Comparison of ENCODE assay signal across 9 cellular contexts in the genomic region with DNA sequence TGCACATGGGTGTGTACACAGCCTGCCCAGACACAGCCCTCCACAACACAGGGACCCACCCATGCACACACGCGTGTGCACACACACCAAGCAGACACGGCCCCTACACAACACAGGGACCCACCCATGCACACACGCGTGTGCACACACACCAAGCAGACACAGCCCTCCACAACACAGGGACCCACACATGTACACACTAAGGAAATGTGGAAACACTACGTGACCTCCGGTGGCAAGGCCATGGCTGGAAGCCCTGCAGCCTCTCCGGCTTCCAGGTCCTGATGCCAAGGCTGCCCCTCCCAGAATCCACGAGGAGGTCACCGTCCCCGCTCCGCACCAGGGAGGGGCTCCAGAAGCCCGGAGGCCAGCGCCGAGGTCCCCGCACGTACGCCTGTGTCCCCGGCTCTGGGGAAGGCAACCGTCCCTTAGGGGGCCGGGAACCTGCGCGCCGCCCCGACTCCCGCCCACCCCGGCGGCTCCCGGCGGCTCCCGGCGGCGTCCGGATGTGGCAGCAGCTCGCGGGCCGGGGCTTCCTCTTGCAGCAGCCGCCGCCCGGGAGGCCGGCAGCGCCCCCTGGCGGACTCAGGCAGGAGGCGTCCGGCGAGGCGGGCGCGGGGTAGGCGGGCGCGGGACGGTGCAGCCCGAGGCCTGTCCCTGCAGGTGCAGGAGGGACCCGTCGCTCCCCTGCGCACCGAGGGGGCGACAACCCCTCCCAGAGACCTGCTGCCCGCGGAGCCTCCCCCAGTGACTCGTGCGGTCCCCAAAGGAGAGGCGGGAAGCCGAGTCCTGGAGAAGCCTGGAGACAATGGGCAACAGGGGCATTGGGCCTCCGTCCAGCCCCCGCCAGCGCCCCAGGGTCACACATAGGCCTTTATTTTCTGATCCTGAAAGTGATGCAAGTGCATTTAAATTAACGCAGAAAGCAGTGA. TPM values are rescaled to one million over a fixed set of nuclear protein-coding genes. Genes with fewer than 3 reads are reported as not detected.
DNase-seq lines count a peak whose midpoint lies in the region; ATAC-seq and TF ChIP-seq lines count a peak whose summit lies in the region.
"Had no signal": no experiment of that assay in that cellular context is flagged by ENCODE, and none has a peak within 500 bp of the region (broad histone marks: within the 10 kb centered on the region; RNA-seq: fewer than 3 reads in every experiment).

No MANE protein-coding gene starts in this region.

- H3K9me3 Mint-ChIP-seq in activated CD4-positive, alpha-beta T cell treated with anti-CD3 and anti-CD28 coated beads, Interleukin-2, amount 10 ng/mL, durations not matched to agents 24 days and 14 days, result no peaks in the 10 kb centered on the region
- H3K9me3 Mint-ChIP-seq in dendritic cell treated with granulocyte-macrophage colony-stimulating factor and Interleukin-4, amounts not matched to agents 40 ng/mL and 50 ng/mL, for 4 days, result no peaks in the 10 kb centered on the region

- peak; percentile 81 to 96 (median 92) for TF ChIP-seq CTCF in right lobe of liver (IDR thresholded peaks at IDR 0.05)

- no peaks in the 10 kb centered on the region for H3K27me3 Mint-ChIP-seq in activated CD4-positive, alpha-beta T cell treated with anti-CD3 and anti-CD28 coated beads, Interleukin-2, amount 10 ng/mL, durations not matched to agents 24 days and 14 days
- peaks cover 26% of the 10 kb centered on the region for H3K27me3 Mint-ChIP-seq in dendritic cell treated with granulocyte-macrophage colony-stimulating factor and Interleukin-4, amounts not matched to agents 40 ng/mL and 50 ng/mL, for 4 days

- no peaks in the 10 kb centered on the region for H3K9me3 ChIP-seq in right lobe of liver

- DNase-seq in AML-193 (lab: John Stamatoyannopoulos, UW) (peak; percentile 79 to 88), NCI-H345 (lab: John Stamatoyannopoulos, UW) (peak; percentile 84), right lobe of liver (peak; percentile 80 to 86 (median 85))
- peak; percentile 96 for DNase-seq in activated CD4-positive, alpha-beta T cell treated with anti-CD3 and anti-CD28 coated beads, Interleukin-2, amount 10 ng/mL, durations not matched to agents 24 days and 14 days
- peak; percentile 76 to 85 for DNase-seq in stimulated activated CD4-positive, alpha-beta T cell treated with anti-CD3 and anti-CD28 coated beads, Interleukin-4, amount 100 ng/mL, for 4 hours

- WGBS in right lobe of liver (ENCODE audit: insufficient coverage, low coverage, low lambda C conversion rate, missing lambda C conversion rate), result 10% methylated on average over 10 of the region's 69 CpGs

- H3K4me3 ChIP-seq in right lobe of liver, result peak overlapping the region; percentile 76 to 90 (median 87)

- H3K27ac Mint-ChIP-seq in activated CD4-positive, alpha-beta T cell treated with anti-CD3 and anti-CD28 coated beads, Interleukin-2, amount 10 ng/mL, durations not matched to agents 24 days and 14 days, result peak overlapping the region; percentile 68
- H3K27ac Mint-ChIP-seq in dendritic cell treated with granulocyte-macrophage colony-stimulating factor and Interleukin-4, amounts not matched to agents 40 ng/mL and 50 ng/mL, for 4 days, result peak overlapping the region; percentile 52

- peaks cover 0 to 8% (median 3%) of the 10 kb centered on the region in 4 donors for H3K4me1 ChIP-seq in right lobe of liver

- peak overlapping the region; percentile 44 to 78 (median 60) for H3K27ac ChIP-seq in right lobe of liver

- H3K27me3 ChIP-seq in right lobe of liver, result no peaks in the 10 kb centered on the region

- H3K36me3 Mint-ChIP-seq in activated CD4-positive, alpha-beta T cell treated with anti-CD3 and anti-CD28 coated beads, Interleukin-2, amount 10 ng/mL, durations not matched to agents 24 days and 14 days (ENCODE audit: low read depth), result no peaks in the 10 kb centered on the region
- H3K36me3 Mint-ChIP-seq in dendritic cell treated with granulocyte-macrophage colony-stimulating factor and Interleukin-4, amounts not matched to agents 40 ng/mL and 50 ng/mL, for 4 days (ENCODE audit: low read depth), result no peaks in the 10 kb centered on the region

- H3K4me1 Mint-ChIP-seq in activated CD4-positive, alpha-beta T cell treated with anti-CD3 and anti-CD28 coated beads, Interleukin-2, amount 10 ng/mL, durations not matched to agents 24 days and 14 days, result peaks cover 4% of the 10 kb centered on the region
- H3K4me1 Mint-ChIP-seq in dendritic cell treated with granulocyte-macrophage colony-stimulating factor and Interleukin-4, amounts not matched to agents 40 ng/mL and 50 ng/mL, for 4 days (ENCODE audit: low read depth), result peaks cover 6% of the 10 kb centered on the region

- ATAC-seq in GM18909 (IDR thresholded peaks at IDR 0.05; ENCODE audit: poor library complexity, unreplicated experiment), result peak; percentile 94
- peak; percentile 96 for ATAC-seq in HG03135 (IDR thresholded peaks at IDR 0.05; ENCODE audit: unreplicated experiment)
- peak; percentile 88 to 97 (median 93) for ATAC-seq in right lobe of liver

- peak overlapping the region; percentile 91 for H3K4me3 Mint-ChIP-seq in activated CD4-positive, alpha-beta T cell treated with anti-CD3 and anti-CD28 coated beads, Interleukin-2, amount 10 ng/mL, durations not matched to agents 24 days and 14 days
- H3K4me3 Mint-ChIP-seq in dendritic cell treated with granulocyte-macrophage colony-stimulating factor and Interleukin-4, amounts not matched to agents 40 ng/mL and 50 ng/mL, for 4 days, result peak overlapping the region; percentile 67

- intact Hi-C loops in activated CD4-positive, alpha-beta T cell treated with anti-CD3 and anti-CD28 coated beads, Interleukin-2, amount 10 ng/mL, durations not matched to agents 24 days and 14 days (cut with micrococcal nuclease), result loop anchor here (1.0 to 2.0 kb wide), 4 partner anchors 97 to 452 kb away; a partner anchor contains a TSS
- intact Hi-C loops in dendritic cell treated with granulocyte-macrophage colony-stimulating factor and Interleukin-4, amounts not matched to agents 40 ng/mL and 50 ng/mL, for 4 days (cut with micrococcal nuclease), result loop anchor here (1.0 to 5.0 kb wide), 2 partner anchors 177 to 452 kb away; no protein-coding TSS in a partner anchor
- intact Hi-C loops in right lobe of liver (cut with DNase I), result loop anchor here in 1 of 2 donors (10.0 kb wide), 1 partner anchor 119 kb away; no protein-coding TSS in a partner anchor

- peak; percentile 33 for TF ChIP-seq POLR2A in right lobe of liver (IDR thresholded peaks at IDR 0.05)

- H3K36me3 ChIP-seq in right lobe of liver, result no peaks in the 10 kb centered on the region

RNA-seq across cellular contexts. Expression of a gene that starts 29.9 kb away (rescaled TPM):
- not detected in 2 replicates for total RNA-seq in activated CD4-positive, alpha-beta T cell treated with anti-CD3 and anti-CD28 coated beads, Interleukin-2, amount 10 ng/mL, durations not matched to agents 24 days and 14 days
- 10 to 100 TPM; 18.5 to 41.3 (median 30.8) TPM for total RNA-seq in right lobe of liver
- total RNA-seq: T-helper 2 cell treated with Interferon-gamma antibody and Interleukin-4, amounts not matched to agents 100 ng/mL and 5 ng/mL, for 36 hours had no signal

RNA-seq across cellular contexts. Expression of a gene that starts 59.5 kb away (rescaled TPM):
- 0.62 and 0.86 TPM in 2 replicates for total RNA-seq in activated CD4-positive, alpha-beta T cell treated with anti-CD3 and anti-CD28 coated beads, Interleukin-2, amount 10 ng/mL, durations not matched to agents 24 days and 14 days
- total RNA-seq in right lobe of liver, result 1 to 10 TPM in 4 of 6 experiments, under 1 TPM in 2; 0.37 to 1.7 (median 1.1) TPM

Comparison
In these comparisons a context has a peak if more than half of its experiments do, and no peak if none do; other contexts are left out.
1. Peak in every context shown above with its lines: DNase-seq, ATAC-seq, H3K4me3 ChIP-seq and H3K27ac ChIP-seq.
2. RNA of a gene that starts 29.9 kb away (total RNA-seq): 18.5 to 41.3 TPM in right lobe of liver; not detected in activated CD4-positive, alpha-beta T cell treated with anti-CD3 and anti-CD28 coated beads, Interleukin-2, amount 10 ng/mL, durations not matched to agents 24 days and 14 days; every median in the first group is over 10 times any median in the second.